1 cellular context compared by ENCODE assay signal in the genomic region with DNA sequence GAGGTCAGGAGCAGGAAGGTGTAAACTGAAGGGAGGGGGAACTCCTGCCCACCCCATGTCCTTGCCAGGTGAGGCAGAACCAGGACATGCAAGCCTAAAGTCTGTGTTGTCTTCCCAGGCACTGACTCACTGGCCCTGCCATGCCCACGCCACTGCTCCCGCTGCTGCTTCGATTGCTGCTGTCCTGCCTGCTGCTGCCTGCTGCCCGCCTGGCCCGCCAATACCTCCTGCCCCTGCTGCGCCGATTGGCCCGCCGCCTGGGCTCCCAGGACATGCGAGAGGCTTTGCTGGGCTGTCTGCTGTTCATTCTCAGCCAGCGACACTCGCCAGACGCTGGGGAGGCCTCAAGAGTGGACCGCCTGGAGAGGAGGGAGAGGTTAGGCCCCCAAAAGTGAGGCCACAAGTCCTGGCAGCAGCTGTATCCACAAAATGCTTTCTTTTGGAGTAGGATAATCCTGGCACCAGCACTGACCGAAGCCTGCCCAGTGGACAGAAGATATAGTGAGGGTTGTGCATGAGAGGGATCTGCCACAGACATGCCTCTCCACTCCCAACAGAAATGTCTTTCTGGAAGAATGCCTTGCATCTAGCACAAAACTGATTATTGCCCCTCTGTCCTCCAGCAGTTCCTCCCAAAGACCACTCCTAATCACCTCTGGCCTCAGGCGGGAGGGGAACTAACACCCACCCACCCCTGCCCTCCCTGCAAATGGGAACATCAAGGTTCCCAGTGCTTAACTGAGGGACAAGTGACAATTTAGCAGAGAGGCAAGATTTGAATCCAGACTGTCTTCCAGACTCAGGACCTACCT.
TF ChIP-seq lines count a peak whose summit lies in the region.

No MANE protein-coding gene starts in this region.

TF ChIP-seq in H1, 55 proteins besides CTCF, POLR2A, EP300 and RAD21:
- TF ChIP-seq ASH2L (IDR thresholded peaks at IDR 0.05; ENCODE audit: low read length) = peak; percentile 25
- TF ChIP-seq JUN (IDR thresholded peaks at IDR 0.05; ENCODE audit: low read depth, low read length) = no peak
- TF ChIP-seq YY1 (IDR thresholded peaks at IDR 0.05; ENCODE audit: low read depth, low read length) = no peak
- no peak for TF ChIP-seq TEAD4 (IDR thresholded peaks at IDR 0.05; ENCODE audit: low read depth, low read length)
- TF ChIP-seq SRF (IDR thresholded peaks at IDR 0.05; ENCODE audit: low read depth, low read length) = no peak
- TF ChIP-seq, protein P1, sequence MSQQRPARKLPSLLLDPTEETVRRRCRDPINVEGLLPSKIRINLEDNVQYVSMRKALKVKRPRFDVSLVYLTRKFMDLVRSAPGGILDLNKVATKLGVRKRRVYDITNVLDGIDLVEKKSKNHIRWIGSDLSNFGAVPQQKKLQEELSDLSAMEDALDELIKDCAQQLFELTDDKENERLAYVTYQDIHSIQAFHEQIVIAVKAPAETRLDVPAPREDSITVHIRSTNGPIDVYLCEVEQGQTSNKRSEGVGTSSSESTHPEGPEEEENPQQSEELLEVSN (IDR thresholded peaks at IDR 0.05) = peak; percentile 96
- TF ChIP-seq KDM5A (IDR thresholded peaks at IDR 0.05; ENCODE audit: low read length) = no peak
- TF ChIP-seq RFX5 (IDR thresholded peaks at IDR 0.05; ENCODE audit: borderline replicate concordance, low read depth, low read length) = no peak
- no peak for TF ChIP-seq ATF3 (IDR thresholded peaks at IDR 0.05; ENCODE audit: insufficient read depth, low read depth, low read length)
- TF ChIP-seq BRCA1 (IDR thresholded peaks at IDR 0.05; ENCODE audit: low read depth, low read length) = no peak
- TF ChIP-seq SP2 (IDR thresholded peaks at IDR 0.05; ENCODE audit: low read length) = no peak
- TF ChIP-seq TAF7 (optimal IDR thresholded peaks at IDR 0.05; ENCODE audit: borderline replicate concordance, low read depth, low read length) = no peak
- no peak for TF ChIP-seq POLR2AphosphoS5 (IDR thresholded peaks at IDR 0.05; ENCODE audit: low read depth, low read length)
- TF ChIP-seq, protein P2, sequence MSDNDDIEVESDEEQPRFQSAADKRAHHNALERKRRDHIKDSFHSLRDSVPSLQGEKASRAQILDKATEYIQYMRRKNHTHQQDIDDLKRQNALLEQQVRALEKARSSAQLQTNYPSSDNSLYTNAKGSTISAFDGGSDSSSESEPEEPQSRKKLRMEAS (IDR thresholded peaks at IDR 0.05) = peak; percentile 92
